Comparison of ENCODE assay signal across 8 cellular contexts in the genomic region with DNA sequence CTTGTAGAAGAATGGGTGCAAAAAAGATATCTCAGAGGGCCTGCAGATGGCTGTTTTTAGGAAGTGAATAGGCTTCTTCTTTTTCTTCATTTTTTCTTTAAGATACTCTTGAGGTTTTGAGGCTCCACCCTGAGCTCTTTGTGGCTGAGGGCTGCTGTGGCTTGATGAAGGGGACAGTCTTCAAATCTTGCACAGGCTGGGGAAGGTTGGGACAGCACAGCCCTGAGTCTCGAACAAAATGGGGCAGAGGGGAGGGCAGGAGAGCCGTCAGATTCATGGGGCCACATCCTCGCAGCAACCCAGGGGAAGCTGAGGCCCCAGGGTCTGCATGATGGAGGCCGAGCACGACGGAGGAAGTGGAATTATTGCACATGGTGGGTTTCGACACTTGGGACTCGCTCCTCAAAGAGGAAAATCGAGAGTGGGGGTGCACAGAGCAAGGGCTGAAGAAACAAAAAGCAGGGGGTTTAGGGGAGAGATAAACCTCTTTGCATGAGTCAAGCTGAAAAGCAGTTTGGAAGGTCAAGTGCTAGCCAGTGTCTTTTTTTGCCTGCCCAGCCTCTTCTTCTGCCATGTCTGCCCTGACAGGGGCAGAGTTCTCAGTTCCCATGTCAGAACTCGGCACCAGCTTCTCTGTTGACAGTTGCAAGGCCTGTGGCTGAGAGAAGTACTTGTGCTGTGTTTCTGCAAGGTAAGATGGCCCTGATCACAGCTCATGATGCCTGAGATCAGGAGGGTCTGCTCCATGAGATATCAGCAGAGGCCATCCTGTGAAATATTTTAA. TPM values are rescaled to one million over a fixed set of nuclear protein-coding genes. Genes with fewer than 3 reads are reported as not detected.
DNase-seq lines count a peak whose midpoint lies in the region; ATAC-seq and TF ChIP-seq lines count a peak whose summit lies in the region.

No MANE protein-coding gene starts in this region.

- no peaks in the 10 kb centered on the region for H3K27me3 ChIP-seq in GM06990 (replicated peaks; ENCODE audit: control insufficient read depth, insufficient read depth, low read length)
- H3K27me3 ChIP-seq in MM.1S (replicated peaks; ENCODE audit: insufficient read depth, low read length), result no peaks in the 10 kb centered on the region

- intact Hi-C loops in activated T-helper 2 cell treated with anti-CD3 and anti-CD28 coated beads, Interferon-gamma antibody, Interleukin-2, Interleukin-4, amounts not matched to agents 10 μg/mL and 5 μg/mL and 100 μg/mL, durations not matched to agents 14 hours and 24 hours and 36 hours (cut with micrococcal nuclease), result loop anchor here (10.0 kb wide), 1 partner anchor 271 kb away; a partner anchor contains a TSS

- TF ChIP-seq CTCF in GM06990 (IDR thresholded peaks at IDR 0.05; ENCODE audit: insufficient read depth, low read length, poor library complexity, severe bottlenecking), result no peak
- TF ChIP-seq CTCF in MM.1S (IDR thresholded peaks at IDR 0.05; ENCODE audit: low read length), result no peak
- TF ChIP-seq CTCF in nephron progenitor cell (IDR thresholded peaks at IDR 0.05), result no peak

- H3K4me1 Mint-ChIP-seq in activated T-helper 2 cell treated with anti-CD3 and anti-CD28 coated beads, Interferon-gamma antibody, Interleukin-2, Interleukin-4, amounts not matched to agents 10 μg/mL and 5 μg/mL and 100 μg/mL, durations not matched to agents 14 hours and 24 hours and 36 hours (ENCODE audit: low read depth), result peaks cover 86% of the 10 kb centered on the region
- H3K4me1 Mint-ChIP-seq in nephron progenitor cell, result peaks cover 46% of the 10 kb centered on the region

- peaks cover 22% of the 10 kb centered on the region for H3K36me3 Mint-ChIP-seq in activated T-helper 2 cell treated with anti-CD3 and anti-CD28 coated beads, Interferon-gamma antibody, Interleukin-2, Interleukin-4, amounts not matched to agents 10 μg/mL and 5 μg/mL and 100 μg/mL, durations not matched to agents 14 hours and 24 hours and 36 hours (ENCODE audit: low read depth)
- H3K36me3 Mint-ChIP-seq in nephron progenitor cell (ENCODE audit: low read depth), result peaks cover 28% of the 10 kb centered on the region

- peaks cover 81% of the 10 kb centered on the region for H3K4me1 ChIP-seq in MM.1S (ENCODE audit: low read length)

- H3K27ac Mint-ChIP-seq in activated T-helper 2 cell treated with anti-CD3 and anti-CD28 coated beads, Interferon-gamma antibody, Interleukin-2, Interleukin-4, amounts not matched to agents 10 μg/mL and 5 μg/mL and 100 μg/mL, durations not matched to agents 14 hours and 24 hours and 36 hours, result peak overlapping the region; percentile 95
- peak overlapping the region; percentile 43 for H3K27ac Mint-ChIP-seq in nephron progenitor cell

- peak overlapping the region; percentile 77 for H3K4me3 Mint-ChIP-seq in activated T-helper 2 cell treated with anti-CD3 and anti-CD28 coated beads, Interferon-gamma antibody, Interleukin-2, Interleukin-4, amounts not matched to agents 10 μg/mL and 5 μg/mL and 100 μg/mL, durations not matched to agents 14 hours and 24 hours and 36 hours (ENCODE audit: low read depth)
- H3K4me3 Mint-ChIP-seq in nephron progenitor cell, result no peak overlapping the region

- H3K27me3 Mint-ChIP-seq in activated T-helper 2 cell treated with anti-CD3 and anti-CD28 coated beads, Interferon-gamma antibody, Interleukin-2, Interleukin-4, amounts not matched to agents 10 μg/mL and 5 μg/mL and 100 μg/mL, durations not matched to agents 14 hours and 24 hours and 36 hours (ENCODE audit: low read depth), result no peaks in the 10 kb centered on the region
- H3K27me3 Mint-ChIP-seq in nephron progenitor cell (ENCODE audit: low read depth, poor library complexity), result peaks cover 7% of the 10 kb centered on the region

- peak overlapping the region; percentile 86 for H3K9ac ChIP-seq in MM.1S (ENCODE audit: low read length)

- ATAC-seq in HG02981 (IDR thresholded peaks at IDR 0.05; ENCODE audit: unreplicated experiment), result no peak
- ATAC-seq in GM21717 (IDR thresholded peaks at IDR 0.05; ENCODE audit: unreplicated experiment), result no peak
- ATAC-seq in HG03457 (IDR thresholded peaks at IDR 0.05; ENCODE audit: unreplicated experiment), result no peak
- no peak for ATAC-seq in HG03460 (IDR thresholded peaks at IDR 0.05; ENCODE audit: unreplicated experiment)

- no peaks in the 10 kb centered on the region for H3K9me2 ChIP-seq in MM.1S (replicated peaks; ENCODE audit: insufficient read depth, low read length)

- H3F3A ChIP-seq in MM.1S (ENCODE audit: insufficient read depth, low read length), result peaks cover 68% of the 10 kb centered on the region

- H2AFZ ChIP-seq in MM.1S (ENCODE audit: low read length), result no peak overlapping the region

- H3K9me3 ChIP-seq in MM.1S (replicated peaks; ENCODE audit: insufficient read depth, low read length), result no peaks in the 10 kb centered on the region

- no peaks in the 10 kb centered on the region for H3K9me3 Mint-ChIP-seq in activated T-helper 2 cell treated with anti-CD3 and anti-CD28 coated beads, Interferon-gamma antibody, Interleukin-2, Interleukin-4, amounts not matched to agents 10 μg/mL and 5 μg/mL and 100 μg/mL, durations not matched to agents 14 hours and 24 hours and 36 hours
- no peaks in the 10 kb centered on the region for H3K9me3 Mint-ChIP-seq in nephron progenitor cell

- H3K4me3 ChIP-seq in GM06990 (replicated peaks; ENCODE audit: low read depth, low read length) (no peak overlapping the region), MM.1S (ENCODE audit: low read length) (peak overlapping the region; percentile 5; the same call in 1 of the 2 replicates)

- H3K36me3 ChIP-seq in GM06990 (ENCODE audit: control insufficient read depth, insufficient read depth, low read length) (no peaks in the 10 kb centered on the region; the same call in 1 of the 2 replicates), MM.1S (replicated peaks; ENCODE audit: insufficient read depth, low read length) (no peaks in the 10 kb centered on the region)

- peak overlapping the region; percentile 77 for H3K4me2 ChIP-seq in MM.1S (ENCODE audit: low read depth, low read length)

- DNase-seq in GM06990 (ENCODE audit: extremely low read depth, insufficient read length), result peak; percentile 57
- DNase-seq in MM.1S, result peak; percentile 66
- no peak for DNase-seq in activated T-helper 2 cell treated with anti-CD3 and anti-CD28 coated beads, Interferon-gamma antibody, Interleukin-2, Interleukin-4, amounts not matched to agents 10 μg/mL and 5 μg/mL and 100 μg/mL, durations not matched to agents 14 hours and 24 hours and 36 hours (ENCODE audit: low spot score)
- no peak for DNase-seq in nephron progenitor cell

- no peaks in the 10 kb centered on the region for H4K20me1 ChIP-seq in MM.1S (ENCODE audit: insufficient read depth, low read length)

- H3K27ac ChIP-seq in MM.1S (ENCODE audit: low read length), result peak overlapping the region; percentile 99

- peaks cover 80% of the 10 kb centered on the region for H3K79me2 ChIP-seq in MM.1S (ENCODE audit: low read length)

RNA-seq across cellular contexts. Expression of a gene that starts 19.5 kb away (rescaled TPM):
- 35.9 and 40.2 TPM in 2 replicates for total RNA-seq in activated T-helper 2 cell treated with anti-CD3 and anti-CD28 coated beads, Interferon-gamma antibody, Interleukin-2, Interleukin-4, amounts not matched to agents 10 μg/mL and 5 μg/mL and 100 μg/mL, durations not matched to agents 14 hours and 24 hours and 36 hours

Comparison
In these comparisons a context has a peak if more than half of its experiments do, and no peak if none do; other contexts are left out.
1. DNase-seq: peak in GM06990 (single experiment) and MM.1S (single experiment); none in activated T-helper 2 cell treated with anti-CD3 and anti-CD28 coated beads, Interferon-gamma antibody, Interleukin-2, Interleukin-4, amounts not matched to agents 10 μg/mL and 5 μg/mL and 100 μg/mL, durations not matched to agents 14 hours and 24 hours and 36 hours (single experiment) and nephron progenitor cell (single experiment).